In the genomic region with DNA sequence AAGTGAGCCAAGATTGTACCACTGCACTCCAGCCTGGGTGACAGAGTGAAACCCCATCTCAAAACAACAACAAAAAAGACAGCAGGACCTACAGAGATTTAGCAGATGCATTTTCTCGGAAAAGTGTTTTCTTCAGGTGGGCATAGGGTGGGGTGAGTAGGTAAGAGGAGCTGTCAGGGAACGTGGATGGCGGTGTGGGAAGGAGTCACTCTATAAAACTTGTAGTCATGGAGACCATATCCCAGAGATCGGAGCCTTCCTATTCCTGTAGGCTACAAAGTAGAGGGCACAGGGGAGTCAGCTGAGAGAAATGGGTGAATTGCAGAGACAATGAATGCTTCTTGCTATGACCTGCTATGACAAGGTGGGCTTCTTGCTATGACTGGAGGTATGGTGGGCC, we compare ENCODE assay signal across 22 cellular contexts.
"Had no signal": no experiment of that assay in that cellular context is flagged by ENCODE, and none has a peak within 500 bp of the region (broad histone marks: within the 10 kb centered on the region; RNA-seq: fewer than 3 reads in every experiment).

No MANE protein-coding gene starts in this region.

- H3K4me3 Mint-ChIP-seq: immature natural killer cell had no signal

- FAIRE-seq: colon, endothelial cell of umbilical vein, frontal cortex, keratinocyte had no signal

- H3K36me3 Mint-ChIP-seq: immature natural killer cell had no signal

- H3K36me3 ChIP-seq: esophagus muscularis mucosa, gastroesophageal sphincter, heart left ventricle, left lung, lower lobe of right lung had no signal

- H3K9me3 ChIP-seq: left lung, lower lobe of right lung had no signal

- DNase-seq: dermis blood vessel endothelial cell; dorsolateral prefrontal cortex; effector CD4-positive, alpha-beta T cell; effector memory CD4-positive, alpha-beta T cell; foreskin keratinocyte; heart left ventricle; hypothalamus; immature natural killer cell; left cardiac atrium; left lung; left ventricle myocardium superior; lower lobe of right lung; mesenchymal stem cell; midbrain had no signal

- H3K27me3 ChIP-seq: esophagus muscularis mucosa, foreskin keratinocyte, hepatocyte, left lung had no signal

- H3K4me3 ChIP-seq: coronary artery, dorsolateral prefrontal cortex, esophagus muscularis mucosa, gastroesophageal sphincter, heart left ventricle, hepatocyte, left lung, lower lobe of right lung had no signal

- H3K4me1 ChIP-seq: esophagus muscularis mucosa, foreskin keratinocyte, gastroesophageal sphincter, heart left ventricle, left lung, lower lobe of right lung had no signal

- H3K27ac Mint-ChIP-seq: immature natural killer cell had no signal

- H3K27ac ChIP-seq: coronary artery, dorsolateral prefrontal cortex, esophagus muscularis mucosa, foreskin keratinocyte, gastroesophageal sphincter, heart left ventricle, hepatocyte, left lung, lower lobe of right lung had no signal

- H3K4me1 Mint-ChIP-seq: immature natural killer cell had no signal
